11 cellular contexts compared by ENCODE assay signal in genomic region chr9:117936185-117936758, GRCh38.
DNase-seq lines count a peak whose midpoint lies in the region; ATAC-seq and TF ChIP-seq lines count a peak whose summit lies in the region.
"Had no signal": no experiment of that assay in that cellular context is flagged by ENCODE, and none has a peak within 500 bp of the region (broad histone marks: within the 10 kb centered on the region; RNA-seq: fewer than 3 reads in every experiment).

No MANE protein-coding gene starts in this region.

- H3K9me3 ChIP-seq in Peyer's patch, result no peaks in the 10 kb centered on the region

- no peak for TF ChIP-seq POLR2A in Peyer's patch (IDR thresholded peaks at IDR 0.05)

- H3K4me3 ChIP-seq in Peyer's patch (no peak overlapping the region), coronary artery (no peak overlapping the region)
- H3K4me3 ChIP-seq: cardiac muscle cell had no signal

- DNase-seq in DMS 273 treated with DMSO at 0.1 percent for 48 hours (lab: John Stamatoyannopoulos, UW), result peak; percentile 85
- DNase-seq in NCI-H524 treated with DMSO at 0.1 percent for 48 hours (lab: John Stamatoyannopoulos, UW), result peak; percentile 83
- DNase-seq in Peyer's patch, result no peak
- DNase-seq in left ventricle myocardium superior, result no peak
- DNase-seq in coronary artery (ENCODE audit: low spot score), result no peak
- no peak for DNase-seq in NCI-H345 treated with DMSO at 0.1 percent for 48 hours (lab: John Stamatoyannopoulos, UW; ENCODE audit: unreplicated experiment)
- DNase-seq: activated T-cell treated with anti-CD3 and anti-CD28 coated beads, Interleukin-2, amount 50 U/mL, for 48 hours; left cardiac atrium had no signal

- H3K4me1 ChIP-seq in Peyer's patch, result no peaks in the 10 kb centered on the region

- peak; percentile 100 for ATAC-seq in GM19438 (IDR thresholded peaks at IDR 0.05; ENCODE audit: low read depth, unreplicated experiment)
- peak; percentile 90 for ATAC-seq in HG02973 (IDR thresholded peaks at IDR 0.05; ENCODE audit: unreplicated experiment)
- no peak for ATAC-seq in left ventricle myocardium superior
- ATAC-seq: left cardiac atrium had no signal

- H3K27ac ChIP-seq in Peyer's patch, result no peak overlapping the region
- no peak overlapping the region for H3K27ac ChIP-seq in coronary artery
- H3K27ac ChIP-seq: cardiac muscle cell had no signal

- H3K36me3 ChIP-seq in Peyer's patch, result no peaks in the 10 kb centered on the region
- H3K36me3 ChIP-seq: cardiac muscle cell had no signal

- TF ChIP-seq CTCF in Peyer's patch (IDR thresholded peaks at IDR 0.05) (no peak), coronary artery (IDR thresholded peaks at IDR 0.05) (no peak)

- intact Hi-C loops in left ventricle myocardium superior (cut with micrococcal nuclease), result no loop called here

- no peaks in the 10 kb centered on the region for H3K27me3 ChIP-seq in Peyer's patch
- H3K27me3 ChIP-seq: cardiac muscle cell had no signal

Comparison
In these comparisons a context has a peak if more than half of its experiments do, and no peak if none do; other contexts are left out.
1. DNase-seq: peak in DMS 273 treated with DMSO at 0.1 percent for 48 hours (single experiment) and NCI-H524 treated with DMSO at 0.1 percent for 48 hours (single experiment); none in Peyer's patch (0 of 3), left ventricle myocardium superior (single experiment), coronary artery (single experiment) and NCI-H345 treated with DMSO at 0.1 percent for 48 hours (single experiment).